In genomic region chr1:18922319-18922726, GRCh38 we compare ENCODE assay signal across 8 cellular contexts. TPM values are rescaled to one million over a fixed set of nuclear protein-coding genes. Genes with fewer than 3 reads are reported as not detected.
A peak's percentile ranks its signal among the peaks of the same experiment; 100 is the strongest.
DNase-seq lines count a peak whose midpoint lies in the region; ATAC-seq and TF ChIP-seq lines count a peak whose summit lies in the region.

No MANE protein-coding gene starts in this region.

- intact Hi-C loops in left ventricle myocardium inferior (cut with micrococcal nuclease) (no loop called here), gastrocnemius medialis (cut with DNase I; ENCODE audit: low total_unique reads) (loop anchor here (1.0 to 2.0 kb wide), 2 partner anchors 20 to 34 kb away; partner anchors contain the start of genes ALDH4A1 and IFFO2)

- H3K9me3 ChIP-seq in left ventricle myocardium inferior (replicated peaks): no peaks in the 10 kb centered on the region
- no peaks in the 10 kb centered on the region for H3K9me3 ChIP-seq in gastrocnemius medialis

- peaks cover 6% of the 10 kb centered on the region for H3K36me3 ChIP-seq in left ventricle myocardium inferior
- no peaks in the 10 kb centered on the region for H3K36me3 ChIP-seq in gastrocnemius medialis

- DNase-seq in HCEC 1CT (peak; percentile 83), amygdala (lab: John Stamatoyannopoulos, UW) (peak in 46 of 56 donors; percentile 23 to 85 (median 56)), left ventricle myocardium inferior (peak; percentile 83), gastrocnemius medialis (peak; percentile 73 to 83), NCI-H82 (lab: John Stamatoyannopoulos, UW) (no peak)
- DNase-seq in activated CD8-positive, alpha-beta memory T cell treated with anti-CD3 and anti-CD28 coated beads, Interleukin-2, amount 50 U/mL, for 4 hours: no peak

- H3K27ac ChIP-seq in left ventricle myocardium inferior (replicated peaks) (peak overlapping the region; percentile 95), gastrocnemius medialis (peak overlapping the region; percentile 80 to 93 (median 84))

- TF ChIP-seq POLR2A in gastrocnemius medialis (IDR thresholded peaks at IDR 0.05): peak; percentile 32 to 72

- peaks cover 62% of the 10 kb centered on the region for H3K4me1 ChIP-seq in left ventricle myocardium inferior
- H3K4me1 ChIP-seq in gastrocnemius medialis: peaks cover 43 to 48% of the 10 kb centered on the region in 2 donors

- H3K27me3 ChIP-seq in left ventricle myocardium inferior (ENCODE audit: low read depth) (no peaks in the 10 kb centered on the region), gastrocnemius medialis (no peaks in the 10 kb centered on the region)

- ATAC-seq in gastrocnemius medialis (peak; percentile 87 to 91), GM21390 (IDR thresholded peaks at IDR 0.05; ENCODE audit: unreplicated experiment) (no peak), HG02852 (IDR thresholded peaks at IDR 0.05; ENCODE audit: unreplicated experiment) (no peak)

- in situ Hi-C loops in gastrocnemius medialis (cut with MboI; ENCODE audit: low sequenced_read_pairs in 4 of 4): loop anchor here in 2 of 4 donors (25.0 kb wide), 2 partner anchors 165 to 315 kb away; no protein-coding TSS in a partner anchor

- peak overlapping the region; percentile 47 for H3K4me3 ChIP-seq in left ventricle myocardium inferior
- H3K4me3 ChIP-seq in gastrocnemius medialis: peak overlapping the region in 2 of 4 donors; percentile 4 to 39

- TF ChIP-seq CTCF in left ventricle myocardium inferior (IDR thresholded peaks at IDR 0.05; ENCODE audit: borderline replicate concordance) (peak; percentile 34), gastrocnemius medialis (IDR thresholded peaks at IDR 0.05 in 4 of 5, conservative IDR thresholded peaks at IDR 0.05 in 1 of 5) (peak in 3 of 5 experiments; percentile 7 to 16 (median 15))

RNA-seq across cellular contexts. Expression of gene ALDH4A1, which starts 20.0 kb away (rescaled TPM):
- 35.9 TPM for total RNA-seq in left ventricle myocardium inferior
- total RNA-seq in gastrocnemius medialis: 10 to 100 TPM; 22.8 to 35.3 (median 31.4) TPM

RNA-seq across cellular contexts. Expression of gene IFFO2, which starts 34.2 kb away (rescaled TPM):
- total RNA-seq in left ventricle myocardium inferior: 3.3 TPM
- total RNA-seq in gastrocnemius medialis: 10 to 100 TPM in 1 of 4 donors, 1 to 10 TPM in 3; 2.1 to 16.3 (median 5.7) TPM

Comparison
In these comparisons a context has a peak if more than half of its experiments do, and no peak if none do; other contexts are left out.
1. DNase-seq: peak in HCEC 1CT (single experiment), amygdala (46 of 56), left ventricle myocardium inferior (single experiment) and gastrocnemius medialis (2 of 2); none in NCI-H82 (single experiment) and activated CD8-positive, alpha-beta memory T cell treated with anti-CD3 and anti-CD28 coated beads, Interleukin-2, amount 50 U/mL, for 4 hours (single experiment).
2. ATAC-seq: peak in gastrocnemius medialis (2 of 2); none in GM21390 (single experiment) and HG02852 (single experiment).